In the genomic region with DNA sequence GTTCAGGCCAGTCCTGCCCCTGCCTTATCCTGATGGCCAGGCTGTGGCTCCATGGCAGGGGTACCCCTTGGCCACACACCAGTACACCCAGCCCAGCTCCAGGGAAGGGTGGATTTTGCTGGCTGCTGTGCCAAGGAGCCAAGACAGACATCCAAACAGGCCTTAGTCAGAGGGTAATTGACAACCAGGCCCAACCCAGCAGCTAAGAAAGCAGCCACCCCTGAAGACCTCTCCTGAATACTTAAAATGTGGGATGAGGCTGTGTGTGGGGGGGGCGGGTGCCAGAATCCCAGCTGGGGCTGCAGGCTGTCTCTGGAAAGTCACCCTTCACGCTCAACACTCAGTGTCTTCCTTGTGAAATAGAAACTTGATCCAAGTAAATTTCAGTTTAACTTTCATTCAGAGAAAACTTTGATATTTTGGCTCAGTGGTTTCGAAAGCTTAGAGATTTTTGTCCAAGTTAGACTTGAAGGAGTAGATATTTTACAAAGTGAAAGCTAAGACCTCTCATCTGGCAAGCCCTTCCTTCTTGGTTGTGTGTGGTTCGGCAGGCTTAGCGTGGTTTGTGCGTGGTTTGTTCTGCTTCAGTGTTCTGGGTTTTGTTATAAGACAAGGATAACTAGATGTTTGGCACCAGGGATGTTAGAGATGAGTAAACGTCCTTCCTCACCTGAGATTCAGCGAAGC, we compare ENCODE assay signal across 9 cellular contexts. TPM values are rescaled to one million over a fixed set of nuclear protein-coding genes. Genes with fewer than 3 reads are reported as not detected.
DNase-seq lines count a peak whose midpoint lies in the region; ATAC-seq and FAIRE-seq lines count a peak whose summit lies in the region.
"Had no signal": no experiment of that assay in that cellular context is flagged by ENCODE, and none has a peak within 500 bp of the region (broad histone marks: within the 10 kb centered on the region; RNA-seq: fewer than 3 reads in every experiment).

No MANE protein-coding gene starts in this region.

- no peaks in the 10 kb centered on the region for H3K36me3 ChIP-seq in small intestine (ENCODE audit: control insufficient read depth in 2 of 2, insufficient read depth in 2 of 2, low read length in 2 of 2)

- H3K27me3 ChIP-seq in small intestine (ENCODE audit: control insufficient read depth in 2 of 2, insufficient read depth in 2 of 2, low read length in 2 of 2): peaks cover 3 to 7% of the 10 kb centered on the region in 2 donors

- DNase-seq in Caki2 (ENCODE audit: low read depth) (peak; percentile 68), epidermal melanocyte (ENCODE audit: insufficient read length, low spot score) (peak; percentile 12), putamen (ENCODE audit: low spot score) (peak; percentile 34), small intestine (no peak), A172 (ENCODE audit: low spot score) (no peak)

- H3K4me3 ChIP-seq in small intestine (ENCODE audit: low read depth in 1 of 2, low read length in 2 of 2): no peak overlapping the region

- no peak for ATAC-seq in HG03196 (IDR thresholded peaks at IDR 0.05; ENCODE audit: unreplicated experiment)
- ATAC-seq in HG02642 (IDR thresholded peaks at IDR 0.05; ENCODE audit: poor library complexity, unreplicated experiment): no peak

- H3K4me1 ChIP-seq in small intestine (ENCODE audit: control insufficient read depth in 2 of 2, insufficient read depth in 1 of 2, low read depth in 1 of 2, low read length in 1 of 2): peaks cover 0 to 3% of the 10 kb centered on the region in 2 donors

- in situ Hi-C loops in Caki2 (cut with HindIII; ENCODE audit: low pct_unique_long_range_greater_than_20kb, low sequenced_read_pairs): no loop called here

- peak overlapping the region; percentile 3 to 92 (median 68) for H3K4me3 Mint-ChIP-seq in IgD-negative memory B cell

- H3K27ac Mint-ChIP-seq in IgD-negative memory B cell: peak overlapping the region in 1 of 3 donors; percentile 0

- peak overlapping the region in 1 of 2 donors; percentile 22 for H3K27ac ChIP-seq in small intestine (ENCODE audit: low read depth in 1 of 2, low read length in 1 of 2)

- peaks cover 51% of the 10 kb centered on the region for H3K27me3 Mint-ChIP-seq in IgD-negative memory B cell

- no peaks in the 10 kb centered on the region for H3K9me3 ChIP-seq in small intestine (ENCODE audit: control insufficient read depth, low read depth)

- 69 to 86% (median 70%) methylated on average over 8 of the region's 8 CpGs for WGBS in small intestine, 3 donors

- peaks cover 37 to 43% (median 42%) of the 10 kb centered on the region in 3 donors for H3K4me1 Mint-ChIP-seq in IgD-negative memory B cell

- no peaks in the 10 kb centered on the region for H3K36me3 Mint-ChIP-seq in IgD-negative memory B cell

- peaks cover 0 to 4% (median 0%) of the 10 kb centered on the region in 3 donors for H3K9me3 Mint-ChIP-seq in IgD-negative memory B cell

- no peak for FAIRE-seq in small intestine (lab: Jason Lieb, UNC)
- FAIRE-seq: colon had no signal

RNA-seq across cellular contexts. Expression of a gene that starts 5.1 kb away (rescaled TPM):
- 11.6 and 21.2 TPM in 2 replicates for total RNA-seq in Caki2 (2014; rRNA removed; shearing (Covaris generic); ENCODE audit: low replicate concordance)
- 0.55 TPM for polyA plus RNA-seq in IgD-negative memory B cell
- polyA plus RNA-seq in small intestine: 1 to 10 TPM in 2 of 3 donors, under 1 TPM in 1; 0.45 to 3.0 (median 1.1) TPM
- 0.57 and 0.86 TPM in 2 replicates for total RNA-seq in A172 (2014; rRNA removed; shearing (Covaris generic))

Comparison
In these comparisons a context has a peak if more than half of its experiments do, and no peak if none do; other contexts are left out.
1. DNase-seq: peak in Caki2 (single experiment), epidermal melanocyte (single experiment) and putamen (single experiment); none in small intestine (single experiment) and A172 (single experiment).